In the genomic region with DNA sequence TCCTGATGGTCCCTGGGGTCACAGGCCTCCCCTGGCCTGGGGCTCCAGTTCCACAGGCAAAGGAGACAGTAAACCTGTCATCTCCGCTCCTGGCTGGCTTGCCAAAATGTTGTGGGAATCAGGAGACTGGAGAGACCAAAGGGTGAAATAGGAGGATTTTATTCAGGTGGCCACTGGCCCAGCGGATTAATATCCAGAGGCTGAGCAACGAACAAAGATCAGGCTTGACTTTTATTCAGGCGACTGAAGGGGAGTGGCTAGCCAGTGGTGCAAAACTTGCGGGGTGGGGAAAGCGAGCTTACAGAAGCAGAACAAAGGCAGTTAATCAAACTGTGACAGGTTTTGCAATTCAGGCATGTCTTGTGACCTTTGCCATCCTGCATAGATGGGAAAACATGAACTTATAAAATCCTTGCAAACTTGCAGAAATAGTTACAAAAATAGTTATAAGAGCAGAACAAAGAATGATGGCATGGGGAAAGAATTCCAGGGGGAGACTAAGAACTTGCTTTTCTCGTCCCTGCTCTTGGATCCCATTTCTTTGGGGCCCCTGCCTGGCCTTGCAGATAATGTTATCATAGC, we compare ENCODE assay signal across 1 cellular context.
A peak's percentile ranks its signal among the peaks of the same experiment; 100 is the strongest.
TF ChIP-seq lines count a peak whose summit lies in the region.

No MANE protein-coding gene starts in this region.

TF ChIP-seq in HEK293, 187 proteins besides CTCF, POLR2A, EP300 and RAD21 (continued from another document and continues in another):
- TF ChIP-seq, protein P1, sequence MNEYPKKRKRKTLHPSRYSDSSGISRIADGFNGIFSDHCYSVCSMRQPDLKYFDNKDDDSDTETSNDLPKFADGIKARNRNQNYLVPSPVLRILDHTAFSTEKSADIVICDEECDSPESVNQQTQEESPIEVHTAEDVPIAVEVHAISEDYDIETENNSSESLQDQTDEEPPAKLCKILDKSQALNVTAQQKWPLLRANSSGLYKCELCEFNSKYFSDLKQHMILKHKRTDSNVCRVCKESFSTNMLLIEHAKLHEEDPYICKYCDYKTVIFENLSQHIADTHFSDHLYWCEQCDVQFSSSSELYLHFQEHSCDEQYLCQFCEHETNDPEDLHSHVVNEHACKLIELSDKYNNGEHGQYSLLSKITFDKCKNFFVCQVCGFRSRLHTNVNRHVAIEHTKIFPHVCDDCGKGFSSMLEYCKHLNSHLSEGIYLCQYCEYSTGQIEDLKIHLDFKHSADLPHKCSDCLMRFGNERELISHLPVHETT (tag by site-specific recombination; IDR thresholded peaks at IDR 0.05) = 0 out of 2 replicates have a peak, but pooled peaks have one; percentile 72
- peak; percentile 96 for TF ChIP-seq ZNF626 (tag by site-specific recombination; IDR thresholded peaks at IDR 0.05)
- TF ChIP-seq BCL11B (tag by site-specific recombination; IDR thresholded peaks at IDR 0.05; ENCODE audit: low read depth) = no peak
- no peak for TF ChIP-seq MEIS1 (CRISPR knock-in tag; IDR thresholded peaks at IDR 0.05; ENCODE audit: borderline replicate concordance)
- TF ChIP-seq, protein P2, sequence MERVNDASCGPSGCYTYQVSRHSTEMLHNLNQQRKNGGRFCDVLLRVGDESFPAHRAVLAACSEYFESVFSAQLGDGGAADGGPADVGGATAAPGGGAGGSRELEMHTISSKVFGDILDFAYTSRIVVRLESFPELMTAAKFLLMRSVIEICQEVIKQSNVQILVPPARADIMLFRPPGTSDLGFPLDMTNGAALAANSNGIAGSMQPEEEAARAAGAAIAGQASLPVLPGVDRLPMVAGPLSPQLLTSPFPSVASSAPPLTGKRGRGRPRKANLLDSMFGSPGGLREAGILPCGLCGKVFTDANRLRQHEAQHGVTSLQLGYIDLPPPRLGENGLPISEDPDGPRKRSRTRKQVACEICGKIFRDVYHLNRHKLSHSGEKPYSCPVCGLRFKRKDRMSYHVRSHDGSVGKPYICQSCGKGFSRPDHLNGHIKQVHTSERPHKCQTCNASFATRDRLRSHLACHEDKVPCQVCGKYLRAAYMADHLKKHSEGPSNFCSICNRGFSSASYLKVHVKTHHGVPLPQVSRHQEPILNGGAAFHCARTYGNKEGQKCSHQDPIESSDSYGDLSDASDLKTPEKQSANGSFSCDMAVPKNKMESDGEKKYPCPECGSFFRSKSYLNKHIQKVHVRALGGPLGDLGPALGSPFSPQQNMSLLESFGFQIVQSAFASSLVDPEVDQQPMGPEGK (tag by site-specific recombination; IDR thresholded peaks at IDR 0.05) = no peak
- TF ChIP-seq ZNF654 (tag by site-specific recombination; IDR thresholded peaks at IDR 0.05; ENCODE audit: low read depth) = no peak
- TF ChIP-seq ZNF560 (tag by site-specific recombination; IDR thresholded peaks at IDR 0.05; ENCODE audit: borderline replicate concordance) = 0 out of 2 replicates have a peak, but pooled peaks have one; percentile 12
- TF ChIP-seq ZNF624 (tag by site-specific recombination; IDR thresholded peaks at IDR 0.05) = no peak
- no peak for TF ChIP-seq OSR2 (tag by site-specific recombination; IDR thresholded peaks at IDR 0.05)
- no peak for TF ChIP-seq MYNN (tag by site-specific recombination; IDR thresholded peaks at IDR 0.05; ENCODE audit: borderline replicate concordance)
- TF ChIP-seq, protein P3, sequence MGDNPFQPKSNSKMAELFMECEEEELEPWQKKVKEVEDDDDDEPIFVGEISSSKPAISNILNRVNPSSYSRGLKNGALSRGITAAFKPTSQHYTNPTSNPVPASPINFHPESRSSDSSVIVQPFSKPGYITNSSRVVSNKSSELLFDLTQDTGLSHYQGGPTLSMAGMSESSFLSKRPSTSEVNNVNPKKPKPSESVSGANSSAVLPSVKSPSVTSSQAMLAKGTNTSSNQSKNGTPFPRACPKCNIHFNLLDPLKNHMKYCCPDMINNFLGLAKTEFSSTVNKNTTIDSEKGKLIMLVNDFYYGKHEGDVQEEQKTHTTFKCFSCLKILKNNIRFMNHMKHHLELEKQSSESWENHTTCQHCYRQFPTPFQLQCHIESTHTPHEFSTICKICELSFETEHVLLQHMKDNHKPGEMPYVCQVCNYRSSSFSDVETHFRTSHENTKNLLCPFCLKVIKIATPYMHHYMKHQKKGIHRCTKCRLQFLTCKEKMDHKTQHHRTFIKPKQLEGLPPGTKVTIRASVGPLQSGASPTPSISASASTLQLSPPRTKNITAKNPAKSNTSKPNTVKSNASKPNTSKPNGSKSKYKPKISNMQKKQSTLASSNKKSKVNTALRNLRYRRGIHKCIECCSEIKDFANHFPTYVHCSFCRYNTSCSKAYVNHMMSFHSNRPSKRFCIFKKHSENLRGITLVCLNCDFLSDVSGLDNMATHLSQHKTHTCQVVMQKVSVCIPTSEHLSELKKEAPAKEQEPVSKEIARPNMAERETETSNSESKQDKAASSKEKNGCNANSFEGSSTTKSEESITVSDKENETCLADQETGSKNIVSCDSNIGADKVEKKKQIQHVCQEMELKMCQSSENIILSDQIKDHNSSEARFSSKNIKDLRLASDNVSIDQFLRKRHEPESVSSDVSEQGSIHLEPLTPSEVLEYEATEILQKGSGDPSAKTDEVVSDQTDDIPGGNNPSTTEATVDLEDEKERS (tag by site-specific recombination; IDR thresholded peaks at IDR 0.05) = peak; percentile 97
- TF ChIP-seq, protein P4, sequence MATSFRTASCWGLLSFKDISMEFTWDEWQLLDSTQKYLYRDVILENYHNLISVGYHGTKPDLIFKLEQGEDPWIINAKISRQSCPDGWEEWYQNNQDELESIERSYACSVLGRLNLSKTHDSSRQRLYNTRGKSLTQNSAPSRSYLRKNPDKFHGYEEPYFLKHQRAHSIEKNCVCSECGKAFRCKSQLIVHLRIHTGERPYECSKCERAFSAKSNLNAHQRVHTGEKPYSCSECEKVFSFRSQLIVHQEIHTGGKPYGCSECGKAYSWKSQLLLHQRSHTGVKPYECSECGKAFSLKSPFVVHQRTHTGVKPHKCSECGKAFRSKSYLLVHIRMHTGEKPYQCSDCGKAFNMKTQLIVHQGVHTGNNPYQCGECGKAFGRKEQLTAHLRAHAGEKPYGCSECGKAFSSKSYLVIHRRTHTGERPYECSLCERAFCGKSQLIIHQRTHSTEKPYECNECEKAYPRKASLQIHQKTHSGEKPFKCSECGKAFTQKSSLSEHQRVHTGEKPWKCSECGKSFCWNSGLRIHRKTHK (tag by site-specific recombination; IDR thresholded peaks at IDR 0.05) = peak; percentile 52
- peak; percentile 71; the same call in 1 of the 2 replicates for TF ChIP-seq ZNF610 (tag by site-specific recombination; IDR thresholded peaks at IDR 0.05; ENCODE audit: borderline replicate concordance)
- TF ChIP-seq, protein P5, sequence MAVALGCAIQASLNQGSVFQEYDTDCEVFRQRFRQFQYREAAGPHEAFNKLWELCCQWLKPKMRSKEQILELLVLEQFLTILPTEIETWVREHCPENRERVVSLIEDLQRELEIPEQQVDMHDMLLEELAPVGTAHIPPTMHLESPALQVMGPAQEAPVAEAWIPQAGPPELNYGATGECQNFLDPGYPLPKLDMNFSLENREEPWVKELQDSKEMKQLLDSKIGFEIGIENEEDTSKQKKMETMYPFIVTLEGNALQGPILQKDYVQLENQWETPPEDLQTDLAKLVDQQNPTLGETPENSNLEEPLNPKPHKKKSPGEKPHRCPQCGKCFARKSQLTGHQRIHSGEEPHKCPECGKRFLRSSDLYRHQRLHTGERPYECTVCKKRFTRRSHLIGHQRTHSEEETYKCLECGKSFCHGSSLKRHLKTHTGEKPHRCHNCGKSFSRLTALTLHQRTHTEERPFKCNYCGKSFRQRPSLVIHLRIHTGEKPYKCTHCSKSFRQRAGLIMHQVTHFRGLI (tag by site-specific recombination; IDR thresholded peaks at IDR 0.05) = no peak
- TF ChIP-seq SETDB1 (IDR thresholded peaks at IDR 0.05; ENCODE audit: insufficient read length, low read length) = peak; percentile 99
- TF ChIP-seq YY2 (tag by site-specific recombination; IDR thresholded peaks at IDR 0.05) = no peak
- no peak for TF ChIP-seq ZNF701 (tag by site-specific recombination; IDR thresholded peaks at IDR 0.05)
- TF ChIP-seq ZSCAN16 (tag by site-specific recombination; IDR thresholded peaks at IDR 0.05) = no peak
- TF ChIP-seq ZNF544 (tag by site-specific recombination; IDR thresholded peaks at IDR 0.05) = peak; percentile 74; the same call in 1 of the 2 replicates
- no peak for TF ChIP-seq ZNF239 (tag by site-specific recombination; IDR thresholded peaks at IDR 0.05)
- TF ChIP-seq KLF8 (tag by site-specific recombination; IDR thresholded peaks at IDR 0.05) = peak; percentile 28; the same call in 1 of the 2 replicates
- TF ChIP-seq ZSCAN30 (tag by site-specific recombination; IDR thresholded peaks at IDR 0.05) = peak; percentile 49; the same call in 1 of the 2 replicates
- no peak for TF ChIP-seq ZNF423 (tag by site-specific recombination; IDR thresholded peaks at IDR 0.05)
- TF ChIP-seq, protein P6, sequence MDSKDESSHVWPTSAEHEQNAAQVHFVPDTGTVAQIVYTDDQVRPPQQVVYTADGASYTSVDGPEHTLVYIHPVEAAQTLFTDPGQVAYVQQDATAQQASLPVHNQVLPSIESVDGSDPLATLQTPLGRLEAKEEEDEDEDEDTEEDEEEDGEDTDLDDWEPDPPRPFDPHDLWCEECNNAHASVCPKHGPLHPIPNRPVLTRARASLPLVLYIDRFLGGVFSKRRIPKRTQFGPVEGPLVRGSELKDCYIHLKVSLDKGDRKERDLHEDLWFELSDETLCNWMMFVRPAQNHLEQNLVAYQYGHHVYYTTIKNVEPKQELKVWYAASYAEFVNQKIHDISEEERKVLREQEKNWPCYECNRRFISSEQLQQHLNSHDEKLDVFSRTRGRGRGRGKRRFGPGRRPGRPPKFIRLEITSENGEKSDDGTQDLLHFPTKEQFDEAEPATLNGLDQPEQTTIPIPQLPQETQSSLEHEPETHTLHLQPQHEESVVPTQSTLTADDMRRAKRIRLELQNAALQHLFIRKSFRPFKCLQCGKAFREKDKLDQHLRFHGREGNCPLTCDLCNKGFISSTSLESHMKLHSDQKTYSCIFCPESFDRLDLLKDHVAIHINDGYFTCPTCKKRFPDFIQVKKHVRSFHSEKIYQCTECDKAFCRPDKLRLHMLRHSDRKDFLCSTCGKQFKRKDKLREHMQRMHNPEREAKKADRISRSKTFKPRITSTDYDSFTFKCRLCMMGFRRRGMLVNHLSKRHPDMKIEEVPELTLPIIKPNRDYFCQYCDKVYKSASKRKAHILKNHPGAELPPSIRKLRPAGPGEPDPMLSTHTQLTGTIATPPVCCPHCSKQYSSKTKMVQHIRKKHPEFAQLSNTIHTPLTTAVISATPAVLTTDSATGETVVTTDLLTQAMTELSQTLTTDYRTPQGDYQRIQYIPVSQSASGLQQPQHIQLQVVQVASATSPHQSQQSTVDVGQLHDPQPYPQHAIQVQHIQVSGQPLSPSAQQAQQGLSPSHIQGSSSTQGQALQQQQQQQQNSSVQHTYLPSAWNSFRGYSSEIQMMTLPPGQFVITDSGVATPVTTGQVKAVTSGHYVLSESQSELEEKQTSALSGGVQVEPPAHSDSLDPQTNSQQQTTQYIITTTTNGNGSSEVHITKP (tag by site-specific recombination; IDR thresholded peaks at IDR 0.05) = no peak
- TF ChIP-seq, protein P7, sequence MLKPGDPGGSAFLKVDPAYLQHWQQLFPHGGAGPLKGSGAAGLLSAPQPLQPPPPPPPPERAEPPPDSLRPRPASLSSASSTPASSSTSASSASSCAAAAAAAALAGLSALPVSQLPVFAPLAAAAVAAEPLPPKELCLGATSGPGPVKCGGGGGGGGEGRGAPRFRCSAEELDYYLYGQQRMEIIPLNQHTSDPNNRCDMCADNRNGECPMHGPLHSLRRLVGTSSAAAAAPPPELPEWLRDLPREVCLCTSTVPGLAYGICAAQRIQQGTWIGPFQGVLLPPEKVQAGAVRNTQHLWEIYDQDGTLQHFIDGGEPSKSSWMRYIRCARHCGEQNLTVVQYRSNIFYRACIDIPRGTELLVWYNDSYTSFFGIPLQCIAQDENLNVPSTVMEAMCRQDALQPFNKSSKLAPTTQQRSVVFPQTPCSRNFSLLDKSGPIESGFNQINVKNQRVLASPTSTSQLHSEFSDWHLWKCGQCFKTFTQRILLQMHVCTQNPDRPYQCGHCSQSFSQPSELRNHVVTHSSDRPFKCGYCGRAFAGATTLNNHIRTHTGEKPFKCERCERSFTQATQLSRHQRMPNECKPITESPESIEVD (tag by site-specific recombination; IDR thresholded peaks at IDR 0.05) = no peak
- no peak for TF ChIP-seq KLF16 (tag by site-specific recombination; IDR thresholded peaks at IDR 0.05)
- TF ChIP-seq ZEB2 (tag by site-specific recombination; IDR thresholded peaks at IDR 0.05) = no peak
- no peak for TF ChIP-seq ZNF157 (tag by site-specific recombination; IDR thresholded peaks at IDR 0.05)
- TF ChIP-seq, protein P8, sequence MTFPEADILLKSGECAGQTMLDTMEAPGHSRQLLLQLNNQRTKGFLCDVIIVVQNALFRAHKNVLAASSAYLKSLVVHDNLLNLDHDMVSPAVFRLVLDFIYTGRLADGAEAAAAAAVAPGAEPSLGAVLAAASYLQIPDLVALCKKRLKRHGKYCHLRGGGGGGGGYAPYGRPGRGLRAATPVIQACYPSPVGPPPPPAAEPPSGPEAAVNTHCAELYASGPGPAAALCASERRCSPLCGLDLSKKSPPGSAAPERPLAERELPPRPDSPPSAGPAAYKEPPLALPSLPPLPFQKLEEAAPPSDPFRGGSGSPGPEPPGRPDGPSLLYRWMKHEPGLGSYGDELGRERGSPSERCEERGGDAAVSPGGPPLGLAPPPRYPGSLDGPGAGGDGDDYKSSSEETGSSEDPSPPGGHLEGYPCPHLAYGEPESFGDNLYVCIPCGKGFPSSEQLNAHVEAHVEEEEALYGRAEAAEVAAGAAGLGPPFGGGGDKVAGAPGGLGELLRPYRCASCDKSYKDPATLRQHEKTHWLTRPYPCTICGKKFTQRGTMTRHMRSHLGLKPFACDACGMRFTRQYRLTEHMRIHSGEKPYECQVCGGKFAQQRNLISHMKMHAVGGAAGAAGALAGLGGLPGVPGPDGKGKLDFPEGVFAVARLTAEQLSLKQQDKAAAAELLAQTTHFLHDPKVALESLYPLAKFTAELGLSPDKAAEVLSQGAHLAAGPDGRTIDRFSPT (tag by site-specific recombination; IDR thresholded peaks at IDR 0.05) = no peak
- TF ChIP-seq ZNF510 (tag by site-specific recombination; IDR thresholded peaks at IDR 0.05; ENCODE audit: insufficient replicate concordance) = peak; percentile 21
- peak; percentile 83 for TF ChIP-seq ZNF169 (tag by site-specific recombination; IDR thresholded peaks at IDR 0.05)
- TF ChIP-seq ZNF785 (tag by site-specific recombination; IDR thresholded peaks at IDR 0.05) = no peak
- no peak for TF ChIP-seq ZNF76 (tag by site-specific recombination; IDR thresholded peaks at IDR 0.05; ENCODE audit: borderline replicate concordance, low read depth)
- no peak for TF ChIP-seq ZNF677 (tag by site-specific recombination; IDR thresholded peaks at IDR 0.05)
- TF ChIP-seq, protein P9, sequence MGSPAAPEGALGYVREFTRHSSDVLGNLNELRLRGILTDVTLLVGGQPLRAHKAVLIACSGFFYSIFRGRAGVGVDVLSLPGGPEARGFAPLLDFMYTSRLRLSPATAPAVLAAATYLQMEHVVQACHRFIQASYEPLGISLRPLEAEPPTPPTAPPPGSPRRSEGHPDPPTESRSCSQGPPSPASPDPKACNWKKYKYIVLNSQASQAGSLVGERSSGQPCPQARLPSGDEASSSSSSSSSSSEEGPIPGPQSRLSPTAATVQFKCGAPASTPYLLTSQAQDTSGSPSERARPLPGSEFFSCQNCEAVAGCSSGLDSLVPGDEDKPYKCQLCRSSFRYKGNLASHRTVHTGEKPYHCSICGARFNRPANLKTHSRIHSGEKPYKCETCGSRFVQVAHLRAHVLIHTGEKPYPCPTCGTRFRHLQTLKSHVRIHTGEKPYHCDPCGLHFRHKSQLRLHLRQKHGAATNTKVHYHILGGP (tag by site-specific recombination; IDR thresholded peaks at IDR 0.05) = no peak
